17 cellular contexts compared by ENCODE assay signal in the genomic region with DNA sequence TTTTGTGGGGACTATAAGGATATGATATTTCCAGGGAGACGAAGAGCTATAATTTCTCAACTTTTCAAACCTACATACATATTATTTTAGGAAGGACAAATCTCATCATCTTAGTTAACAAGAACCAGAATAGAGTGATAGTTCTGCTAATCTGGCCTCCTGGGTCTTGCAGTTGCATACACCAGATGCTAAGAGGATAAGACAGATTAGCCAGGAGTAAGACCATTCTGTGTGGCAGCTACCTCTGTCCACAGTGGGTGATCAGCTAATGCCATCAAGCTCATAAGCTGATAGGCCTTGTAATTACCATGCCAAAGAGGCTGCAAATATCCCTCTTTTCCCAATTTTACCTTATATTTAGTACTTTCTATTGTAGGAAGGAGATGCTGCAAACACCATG.
A peak's percentile ranks its signal among the peaks of the same experiment; 100 is the strongest.
DNase-seq lines count a peak whose midpoint lies in the region; ATAC-seq and TF ChIP-seq lines count a peak whose summit lies in the region.
"Had no signal": no experiment of that assay in that cellular context is flagged by ENCODE, and none has a peak within 500 bp of the region (broad histone marks: within the 10 kb centered on the region; RNA-seq: fewer than 3 reads in every experiment).

No MANE protein-coding gene starts in this region.

- H4K5ac ChIP-seq in mesendoderm (ENCODE audit: low read length), result no peak overlapping the region

- CTCF ChIA-PET in HEK293T (lab: Yijun Ruan, JAX), result interaction anchor here (1.7 kb wide), 1 partner anchor 13 kb away, joined by 5 read pairs; no protein-coding TSS in a partner anchor

- no peak overlapping the region for H3K4ac ChIP-seq in mesendoderm (ENCODE audit: low read depth, low read length)

- POLR2A ChIA-PET in HEK293T (lab: Yijun Ruan, JAX), result interaction anchor here (0.6 kb wide), 1 partner anchor 594 kb away, joined by 3 read pairs; no protein-coding TSS in a partner anchor

- no peak overlapping the region for H2BK120ac ChIP-seq in mesendoderm (ENCODE audit: low read depth, low read length)

- H3K79me2 ChIP-seq in mesendoderm (ENCODE audit: control insufficient read depth, insufficient read depth, low read length), result no peaks in the 10 kb centered on the region

- no peak overlapping the region for H3K4me3 ChIP-seq in mesendoderm (ENCODE audit: low read length)
- H3K4me3 ChIP-seq: GM23248 had no signal

- no peaks in the 10 kb centered on the region for H3K36me3 ChIP-seq in mesendoderm (ENCODE audit: control insufficient read depth, insufficient read depth, low read length)

- H2BK15ac ChIP-seq in mesendoderm (replicated peaks; ENCODE audit: low read depth), result no peak overlapping the region

- no peaks in the 10 kb centered on the region for H3K79me1 ChIP-seq in mesendoderm (ENCODE audit: low read length)

- no peak overlapping the region for H3K4me2 ChIP-seq in mesendoderm (ENCODE audit: low read length)

- H3K56ac ChIP-seq in mesendoderm (ENCODE audit: low read length), result no peak overlapping the region

- ATAC-seq in GM18505 (IDR thresholded peaks at IDR 0.05; ENCODE audit: unreplicated experiment), result no peak

- H3K9ac ChIP-seq in mesendoderm (ENCODE audit: low read length), result no peak overlapping the region
- H3K9ac ChIP-seq: GM23248 had no signal

- no CpG with 5 or more reads among the region's 1 CpG for WGBS in mesendoderm (ENCODE audit: extremely low coverage, insufficient coverage, low lambda C conversion rate)

- peaks cover 12% of the 10 kb centered on the region for H3K4me1 ChIP-seq in mesendoderm (ENCODE audit: control insufficient read depth, low read depth, low read length)

- H3K27ac ChIP-seq in mesendoderm (ENCODE audit: low read depth, low read length), result no peak overlapping the region
- H3K27ac ChIP-seq: GM23248 had no signal

- H3K27me3 ChIP-seq in mesendoderm (ENCODE audit: insufficient read depth, low read length, poor library complexity), result no peaks in the 10 kb centered on the region

- no peak overlapping the region for H3K23ac ChIP-seq in mesendoderm (ENCODE audit: low read length)

- no peak overlapping the region for H2BK5ac ChIP-seq in mesendoderm (ENCODE audit: low read length)

- no peak for TF ChIP-seq POLR2A in GM18505 (IDR thresholded peaks at IDR 0.05; ENCODE audit: borderline replicate concordance, extremely low read depth, insufficient read depth, insufficient read length)

- H2AK5ac ChIP-seq in mesendoderm (ENCODE audit: low read length), result no peak overlapping the region

- no peak overlapping the region for H3K18ac ChIP-seq in mesendoderm (ENCODE audit: low read length)

- no peak overlapping the region for H4K8ac ChIP-seq in mesendoderm (ENCODE audit: low read depth, low read length)

- DNase-seq in NCI-H524 (lab: John Stamatoyannopoulos, UW), result peak; percentile 66 to 95
- DNase-seq in NCI-H82 treated with DMSO at 0.1 percent for 48 hours (lab: John Stamatoyannopoulos, UW; ENCODE audit: unreplicated experiment), result peak; percentile 86
- peak; percentile 75 for DNase-seq in mesendoderm
- DNase-seq in DMS114 treated with DMSO at 0.1 percent for 48 hours (lab: John Stamatoyannopoulos, UW; ENCODE audit: unreplicated experiment), result no peak
- DNase-seq in HEK293T (ENCODE audit: extremely low spot score), result no peak
- DNase-seq: C1 segment of cervical spinal cord; Calu3; CD4-positive, alpha-beta memory T cell; COR-L47; DMS 273 treated with DMSO at 0.1 percent for 48 hours; DMS53; DMS79 treated with DMSO at 0.1 percent for 48 hours; GF-D8; H7; HCEC 1CT had no signal

TF ChIP-seq in HEK293T, 16 proteins besides CTCF, POLR2A, EP300 and RAD21:
- TF ChIP-seq ZNF384 (IDR thresholded peaks at IDR 0.05), result no peak
- no peak for TF ChIP-seq ELF4 (IDR thresholded peaks at IDR 0.05)
- TF ChIP-seq FOXK2 (IDR thresholded peaks at IDR 0.05), result no peak
- TF ChIP-seq LEF1 (IDR thresholded peaks at IDR 0.05; ENCODE audit: borderline replicate concordance), result no peak
- no peak for TF ChIP-seq NFRKB (IDR thresholded peaks at IDR 0.05)
- TF ChIP-seq BHLHE40 (IDR thresholded peaks at IDR 0.05; ENCODE audit: borderline replicate concordance), result no peak
- TF ChIP-seq FOXA1 (IDR thresholded peaks at IDR 0.05), result no peak
- TF ChIP-seq, protein P1, sequence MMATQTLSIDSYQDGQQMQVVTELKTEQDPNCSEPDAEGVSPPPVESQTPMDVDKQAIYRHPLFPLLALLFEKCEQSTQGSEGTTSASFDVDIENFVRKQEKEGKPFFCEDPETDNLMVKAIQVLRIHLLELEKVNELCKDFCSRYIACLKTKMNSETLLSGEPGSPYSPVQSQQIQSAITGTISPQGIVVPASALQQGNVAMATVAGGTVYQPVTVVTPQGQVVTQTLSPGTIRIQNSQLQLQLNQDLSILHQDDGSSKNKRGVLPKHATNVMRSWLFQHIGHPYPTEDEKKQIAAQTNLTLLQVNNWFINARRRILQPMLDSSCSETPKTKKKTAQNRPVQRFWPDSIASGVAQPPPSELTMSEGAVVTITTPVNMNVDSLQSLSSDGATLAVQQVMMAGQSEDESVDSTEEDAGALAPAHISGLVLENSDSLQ (IDR thresholded peaks at IDR 0.05), result no peak
- no peak for TF ChIP-seq L3MBTL2 (conservative IDR thresholded peaks at IDR 0.05)
- TF ChIP-seq SP1 (IDR thresholded peaks at IDR 0.05), result no peak
- TF ChIP-seq ARNT (IDR thresholded peaks at IDR 0.05), result no peak
- no peak for TF ChIP-seq FOXM1 (IDR thresholded peaks at IDR 0.05; ENCODE audit: borderline replicate concordance)
- TF ChIP-seq TARDBP (IDR thresholded peaks at IDR 0.05), result no peak
- no peak for TF ChIP-seq SUZ12 (IDR thresholded peaks at IDR 0.05)
- TF ChIP-seq CTBP1 (IDR thresholded peaks at IDR 0.05; ENCODE audit: borderline replicate concordance), result no peak
- no peak for TF ChIP-seq HDGF (IDR thresholded peaks at IDR 0.05; ENCODE audit: borderline replicate concordance)

Comparison
In these comparisons a context has a peak if more than half of its experiments do, and no peak if none do; other contexts are left out.
1. DNase-seq: peak in NCI-H524 (2 of 2), NCI-H82 treated with DMSO at 0.1 percent for 48 hours (single experiment) and mesendoderm (single experiment); none in DMS114 treated with DMSO at 0.1 percent for 48 hours (single experiment) and HEK293T (single experiment).